In genomic region chr3:123751478-123751877, GRCh38 we compare ENCODE assay signal across 22 cellular contexts.
DNase-seq lines count a peak whose midpoint lies in the region; ATAC-seq and TF ChIP-seq lines count a peak whose summit lies in the region.
"Had no signal": no experiment of that assay in that cellular context is flagged by ENCODE, and none has a peak within 500 bp of the region (broad histone marks: within the 10 kb centered on the region; RNA-seq: fewer than 3 reads in every experiment).

No MANE protein-coding gene starts in this region.

- H3K79me2 ChIP-seq in ACC112 (ENCODE audit: control insufficient read depth, insufficient read depth, low read length, unreplicated experiment): no peaks in the 10 kb centered on the region

- H3K9ac ChIP-seq in adipocyte (ENCODE audit: low read length): peak overlapping the region; percentile 77

- 84% methylated on average over 4 of the region's 4 CpGs for WGBS in right lobe of liver (ENCODE audit: insufficient coverage, low coverage, low lambda C conversion rate, missing lambda C conversion rate)

- no peaks in the 10 kb centered on the region for H3K27me3 ChIP-seq in ACC112 (ENCODE audit: insufficient read depth, low read length)
- no peaks in the 10 kb centered on the region for H3K27me3 ChIP-seq in adipocyte (replicated peaks; ENCODE audit: control insufficient read depth, insufficient read depth, low read length)
- no peaks in the 10 kb centered on the region for H3K27me3 ChIP-seq in right lobe of liver
- H3K27me3 ChIP-seq: adrenal gland, gastrocnemius medialis had no signal

- no peak overlapping the region for H2AFZ ChIP-seq in ACC112 (ENCODE audit: low read length, unreplicated experiment)

- H3K9me3 ChIP-seq in adipocyte (ENCODE audit: control insufficient read depth, low read length) (peaks cover 14% of the 10 kb centered on the region), right lobe of liver (no peaks in the 10 kb centered on the region)
- H3K9me3 ChIP-seq: adrenal gland, gastrocnemius medialis had no signal

- no peak for ATAC-seq in right lobe of liver
- ATAC-seq: gastrocnemius medialis had no signal

- TF ChIP-seq POLR2A in right lobe of liver (IDR thresholded peaks at IDR 0.05): no peak

- intact Hi-C loops in right lobe of liver (cut with DNase I): no loop called here

- H3K36me3 ChIP-seq in ACC112 (ENCODE audit: insufficient read depth, low read length): no peaks in the 10 kb centered on the region
- peaks cover 19% of the 10 kb centered on the region for H3K36me3 ChIP-seq in adipocyte (ENCODE audit: control insufficient read depth, insufficient read depth, low read length, severe bottlenecking)
- H3K36me3 ChIP-seq in right lobe of liver: peaks cover 0 to 3% (median 0%) of the 10 kb centered on the region in 4 donors
- H3K36me3 ChIP-seq: adrenal gland, gastrocnemius medialis had no signal

- H3K27ac ChIP-seq in ACC112 (ENCODE audit: low read depth, low read length) (peak overlapping the region; percentile 68; the same call in 1 of the 2 replicates), right lobe of liver (peak overlapping the region; percentile 60 to 82 (median 75))
- H3K27ac ChIP-seq: epithelial cell of prostate, gastrocnemius medialis, VCaP had no signal

- H3K4me3 ChIP-seq in ACC112 (ENCODE audit: low read depth, low read length) (no peak overlapping the region), adipocyte (ENCODE audit: low read length) (no peak overlapping the region), right lobe of liver (no peak overlapping the region)
- H3K4me3 ChIP-seq: adrenal gland, gastrocnemius medialis had no signal

- H3K4me1 ChIP-seq in ACC112 (ENCODE audit: control insufficient read depth, insufficient read depth, low read length, unreplicated experiment) (peaks cover 28% of the 10 kb centered on the region), adipocyte (ENCODE audit: control insufficient read depth, insufficient read depth, low read length) (peaks cover 40% of the 10 kb centered on the region), right lobe of liver (peaks cover 0 to 67% (median 29%) of the 10 kb centered on the region in 4 donors)
- H3K4me1 ChIP-seq: adrenal gland, gastrocnemius medialis had no signal

- DNase-seq in HCEC 1CT (peak; percentile 48), adipocyte (ENCODE audit: low read depth) (no peak), right lobe of liver (no peak), SIG-M5 (lab: John Stamatoyannopoulos, UW) (no peak), NCI-H2029 (lab: John Stamatoyannopoulos, UW) (no peak), SHP77 (lab: John Stamatoyannopoulos, UW) (no peak), DMS153 (lab: John Stamatoyannopoulos, UW) (no peak)
- DNase-seq: activated CD4-positive, alpha-beta T cell treated with anti-CD3 and anti-CD28 coated beads, Interleukin-2, amount 50 U/mL, for 1 hour; activated CD8-positive, alpha-beta memory T cell treated with anti-CD3 and anti-CD28 coated beads, Interleukin-2, amount 50 U/mL, for 48 hours; adrenal gland; caudate nucleus; CD4-positive, CD25-positive, alpha-beta regulatory T cell; gastrocnemius medialis; MM.1S; naive B cell; NCI-H146; NCI-H2171 treated with DMSO at 0.1 percent for 48 hours; NCI-H526 treated with DMSO at 0.1 percent for 48 hours; right cardiac atrium had no signal

- no peak for TF ChIP-seq CTCF in right lobe of liver (IDR thresholded peaks at IDR 0.05)
